Comparison of ENCODE assay signal across 8 cellular contexts in genomic region chr6:19610260-19610659, GRCh38.
"Had no signal": no experiment of that assay in that cellular context is flagged by ENCODE, and none has a peak within 500 bp of the region (broad histone marks: within the 10 kb centered on the region; RNA-seq: fewer than 3 reads in every experiment).

No MANE protein-coding gene starts in this region.

- H3K4me3 ChIP-seq: GM23338, HAP-1, K562 had no signal

- H2AFZ ChIP-seq: GM23338 had no signal

- FAIRE-seq: HTR-8/SVneo, K562 had no signal

- H3K4me2 ChIP-seq: GM23338 had no signal

- ATAC-seq: GM23338, HCT116, K562 had no signal

- H3K4me1 ChIP-seq: HAP-1 had no signal

- H3K36me3 ChIP-seq: HAP-1 had no signal

- DNase-seq: H7, HFFc6, IMR-90 had no signal
